ENCODE assay signal across 32 cellular contexts in the genomic region with DNA sequence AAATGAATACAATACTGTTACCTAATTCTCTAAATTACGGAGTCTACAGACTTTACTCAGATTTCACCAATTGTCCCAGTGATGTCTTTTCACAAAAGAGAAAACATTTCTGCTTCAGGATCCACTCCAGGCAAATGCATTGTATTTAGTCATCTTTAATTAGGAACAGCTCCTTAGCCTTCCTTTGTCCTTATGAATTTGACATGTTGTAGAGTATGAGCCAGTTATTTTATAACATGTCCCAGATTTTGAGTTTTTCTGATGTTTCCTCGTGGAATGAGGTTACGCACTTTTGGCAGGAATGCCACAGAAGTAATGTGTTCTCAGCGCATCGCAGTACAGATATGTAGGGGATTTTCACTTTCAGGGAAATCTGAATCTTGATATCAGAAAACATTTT. TPM values are rescaled to one million over a fixed set of nuclear protein-coding genes. Genes with fewer than 3 reads are reported as not detected.
DNase-seq lines count a peak whose midpoint lies in the region; ATAC-seq and TF ChIP-seq lines count a peak whose summit lies in the region.
"Had no signal": no experiment of that assay in that cellular context is flagged by ENCODE, and none has a peak within 500 bp of the region (broad histone marks: within the 10 kb centered on the region; RNA-seq: fewer than 3 reads in every experiment).

No MANE protein-coding gene starts in this region.

- H3K4me3 Mint-ChIP-seq in WTC11 (no peak overlapping the region), neural progenitor cell (no peak overlapping the region)
- H3K4me3 Mint-ChIP-seq: activated CD4-positive, alpha-beta T cell treated with anti-CD3 and anti-CD28 coated beads, Interleukin-2, amount 10 ng/mL, durations not matched to agents 24 days and 14 days; activated T-cell treated with anti-CD3 and anti-CD28 coated beads, Interleukin-2, amount 50 U/mL, for 4 hours; immature natural killer cell; memory B cell; stimulated activated effector memory CD8-positive, alpha-beta T cell treated with anti-CD3 and anti-CD28 coated beads, Interleukin-12 subunit alpha, Interleukin-12 subunit beta, amount 100 ng/mL, for 72 hours had no signal

- H3K9me3 ChIP-seq in GM23248 (ENCODE audit: low read depth) (no peaks in the 10 kb centered on the region), prostate gland (no peaks in the 10 kb centered on the region), neural progenitor cell (ENCODE audit: low read depth) (no peaks in the 10 kb centered on the region)
- H3K9me3 ChIP-seq: A549, neutrophil had no signal

- H3K27me3 ChIP-seq in GM23248 (replicated peaks; ENCODE audit: insufficient read depth) (no peaks in the 10 kb centered on the region), prostate gland (replicated peaks; ENCODE audit: insufficient read depth) (no peaks in the 10 kb centered on the region), neural progenitor cell (no peaks in the 10 kb centered on the region)
- H3K27me3 ChIP-seq: brain microvascular endothelial cell had no signal

- peaks cover 47% of the 10 kb centered on the region for H3K4me1 Mint-ChIP-seq in WTC11
- peaks cover 10% of the 10 kb centered on the region for H3K4me1 Mint-ChIP-seq in neural progenitor cell
- H3K4me1 Mint-ChIP-seq: immature natural killer cell, memory B cell had no signal

- H3K27ac ChIP-seq in GM23248 = peak overlapping the region; percentile 74
- H3K27ac ChIP-seq in prostate gland = no peak overlapping the region
- H3K27ac ChIP-seq in neural progenitor cell = no peak overlapping the region
- H3K27ac ChIP-seq: A549, brain microvascular endothelial cell, HL-60, neutrophil, WERI-Rb-1 had no signal

- in situ Hi-C loops in GM23248 (cut with MboI) = no loop called here

- H3F3A ChIP-seq in GM23248 (ENCODE audit: insufficient read depth) = peaks cover 23% of the 10 kb centered on the region
- peaks cover 5% of the 10 kb centered on the region for H3F3A ChIP-seq in neural progenitor cell (ENCODE audit: low read depth)

- H3K36me3 Mint-ChIP-seq in WTC11 (peaks cover 6% of the 10 kb centered on the region), neural progenitor cell (peaks cover 12% of the 10 kb centered on the region)

- POLR2A ChIA-PET in WTC11 (lab: Charles Lee) = interaction anchor here (0.7 kb wide), 1 partner anchor 159 kb away, joined by 4 read pairs; no protein-coding TSS in a partner anchor

- DNase-seq in AG09309 (ENCODE audit: low read depth) (peak; percentile 43), GM23248 (peak; percentile 74), WTC11 (ENCODE audit: low spot score) (no peak), fibroblast of the conjunctiva (ENCODE audit: low read depth) (peak; percentile 41), DMS 273 treated with DMSO at 0.1 percent for 48 hours (lab: John Stamatoyannopoulos, UW) (no peak), prostate gland (ENCODE audit: low spot score) (no peak), amniotic stem cell (lab: John Stamatoyannopoulos, UW) (no peak), neural progenitor cell (ENCODE audit: low spot score) (no peak)
- DNase-seq: activated CD4-positive, alpha-beta T cell treated with anti-CD3 and anti-CD28 coated beads, Interleukin-2, amount 10 ng/mL, durations not matched to agents 24 days and 14 days; activated T-cell treated with anti-CD3 and anti-CD28 coated beads, Interleukin-2, amount 50 U/mL, for 4 hours; brain microvascular endothelial cell; H7; hypothalamus; immature natural killer cell; MV-4-11; NCI-H1694; NCI-H524 treated with DMSO at 0.1 percent for 48 hours; NK-92 treated with Interleukin-12 subunit alpha and Interleukin-12 subunit beta, amount 100 ng/mL, for 24 hours; PC-3; stimulated activated CD4-positive, alpha-beta T cell treated with anti-CD3 and anti-CD28 coated beads, Interleukin-4, amount 100 ng/mL, for 24 hours; SW 1271; T1000; trophoblast cell; WERI-Rb-1 had no signal

- H3K9me3 Mint-ChIP-seq in WTC11 (no peaks in the 10 kb centered on the region), neural progenitor cell (no peaks in the 10 kb centered on the region)
- H3K9me3 Mint-ChIP-seq: activated CD4-positive, alpha-beta T cell treated with anti-CD3 and anti-CD28 coated beads, Interleukin-2, amount 10 ng/mL, durations not matched to agents 24 days and 14 days; activated T-cell treated with anti-CD3 and anti-CD28 coated beads, Interleukin-2, amount 50 U/mL, for 4 hours; immature natural killer cell; memory B cell; stimulated activated effector memory CD8-positive, alpha-beta T cell treated with anti-CD3 and anti-CD28 coated beads, Interleukin-12 subunit alpha, Interleukin-12 subunit beta, amount 100 ng/mL, for 72 hours had no signal

- H3K36me3 ChIP-seq in GM23248 (ENCODE audit: low read depth) (peaks cover 5% of the 10 kb centered on the region; the same call in 1 of the 2 replicates), prostate gland (no peaks in the 10 kb centered on the region), neural progenitor cell (no peaks in the 10 kb centered on the region)
- H3K36me3 ChIP-seq: brain microvascular endothelial cell, neutrophil had no signal

- TF ChIP-seq CTCF in AG09309 (IDR thresholded peaks at IDR 0.05; ENCODE audit: control insufficient read depth, insufficient read depth, low read depth, low read length, missing control alignments) (no peak), WTC11 (IDR thresholded peaks at IDR 0.05) (no peak), prostate gland (IDR thresholded peaks at IDR 0.05) (no peak), neural progenitor cell (IDR thresholded peaks at IDR 0.05) (no peak)

- 4% methylated on average over 5 of the region's 5 CpGs for WGBS in GM23248 (ENCODE audit: low coverage in 1 of 2, low lambda C conversion rate in 2 of 2, missing lambda C conversion rate in 2 of 2), 2 experiments
- 72% methylated on average over 5 of the region's 5 CpGs for WGBS in prostate gland

- H3K4me3 ChIP-seq in AG09309 (ENCODE audit: control insufficient read depth, low read depth, low read length) = no peak overlapping the region
- H3K4me3 ChIP-seq in GM23248 = peak overlapping the region; percentile 48
- no peak overlapping the region for H3K4me3 ChIP-seq in prostate gland
- H3K4me3 ChIP-seq in neural progenitor cell = no peak overlapping the region
- H3K4me3 ChIP-seq: A549 had no signal

- intact Hi-C loops in prostate gland (cut with DNase I) = no loop called here

- CTCF ChIA-PET in WTC11 (lab: Charles Lee) = interaction anchor here (1.0 kb wide), 1 partner anchor 106 kb away, joined by 3 read pairs; no protein-coding TSS in a partner anchor

- ATAC-seq in WTC11 = no peak
- ATAC-seq: A549; activated T-cell treated with anti-CD3 and anti-CD28 coated beads, Interleukin-2, amount 50 U/mL, for 4 hours; left lobe of liver; PC-3; sciatic nerve; stimulated activated effector memory CD8-positive, alpha-beta T cell treated with anti-CD3 and anti-CD28 coated beads, Interleukin-12 subunit alpha, Interleukin-12 subunit beta, amount 100 ng/mL, for 72 hours had no signal

- H4K20me1 ChIP-seq in GM23248 (ENCODE audit: insufficient read depth) (no peaks in the 10 kb centered on the region), neural progenitor cell (ENCODE audit: low read depth) (no peaks in the 10 kb centered on the region)

- H3K27me3 Mint-ChIP-seq in WTC11 (ENCODE audit: low read depth) (no peaks in the 10 kb centered on the region), neural progenitor cell (ENCODE audit: insufficient read depth, low read depth) (no peaks in the 10 kb centered on the region)
- H3K27me3 Mint-ChIP-seq: activated CD4-positive, alpha-beta T cell treated with anti-CD3 and anti-CD28 coated beads, Interleukin-2, amount 10 ng/mL, durations not matched to agents 24 days and 14 days; memory B cell; progenitor cell of endocrine pancreas had no signal

- H3K9ac ChIP-seq in GM23248 (peak overlapping the region; percentile 58), neural progenitor cell (no peak overlapping the region)

- H3K27ac Mint-ChIP-seq in WTC11 (peak overlapping the region; percentile 73; the same call in 1 of the 2 replicates), neural progenitor cell (no peak overlapping the region)
- H3K27ac Mint-ChIP-seq: activated CD4-positive, alpha-beta T cell treated with anti-CD3 and anti-CD28 coated beads, Interleukin-2, amount 10 ng/mL, durations not matched to agents 24 days and 14 days; immature natural killer cell; memory B cell; progenitor cell of endocrine pancreas; stimulated activated effector memory CD8-positive, alpha-beta T cell treated with anti-CD3 and anti-CD28 coated beads, Interleukin-12 subunit alpha, Interleukin-12 subunit beta, amount 100 ng/mL, for 72 hours had no signal

- H3K4me2 ChIP-seq in GM23248 (ENCODE audit: unreplicated experiment) (peak overlapping the region; percentile 79), neural progenitor cell (no peak overlapping the region)
- H3K4me2 ChIP-seq: A549 had no signal

- no peaks in the 10 kb centered on the region for H3K9me2 ChIP-seq in GM23248 (ENCODE audit: insufficient read depth)

- H2AFZ ChIP-seq in GM23248 = no peak overlapping the region
- H2AFZ ChIP-seq in neural progenitor cell (replicated peaks) = no peak overlapping the region

- peaks cover 26% of the 10 kb centered on the region for H3K79me2 ChIP-seq in GM23248 (ENCODE audit: insufficient read depth)
- H3K79me2 ChIP-seq in neural progenitor cell (ENCODE audit: low read depth) = peaks cover 6% of the 10 kb centered on the region

- no peak for TF ChIP-seq POLR2A in prostate gland (IDR thresholded peaks at IDR 0.05)

- H3K4me1 ChIP-seq in GM23248 (ENCODE audit: insufficient read depth) (peaks cover 18% of the 10 kb centered on the region), prostate gland (replicated peaks) (no peaks in the 10 kb centered on the region), neural progenitor cell (peaks cover 15% of the 10 kb centered on the region)

TF ChIP-seq in WTC11, 78 proteins besides CTCF, POLR2A, EP300 and RAD21:
- TF ChIP-seq NR2C2 (CRISPR knock-in tag; IDR thresholded peaks at IDR 0.05) = no peak
- TF ChIP-seq TCF7 (CRISPR knock-in tag; IDR thresholded peaks at IDR 0.05; ENCODE audit: low read depth) = no peak

RNA-seq across cellular contexts. Expression of a gene that starts 10.5 kb away (rescaled TPM):
- 10.4 and 13.2 TPM in 2 replicates for total RNA-seq in GM23248 (2014; rRNA removed; shearing (Covaris generic))
- polyA plus RNA-seq in GM23248 (2016; fragmentation: Nextera tagmentation; extraction: Ambion mirVana) = 15.7 and 17.2 TPM in 2 replicates
- total RNA-seq in WTC11 (2021) = 9.8 to 11.0 TPM (median 10.1 TPM) in 3 replicates
- 10 to 100 TPM; 13.5 to 24.3 TPM for total RNA-seq in prostate gland
- total RNA-seq in neural progenitor cell (ENCODE audit: low replicate concordance) = 11.3 and 12.3 TPM in 2 replicates

RNA-seq across cellular contexts. Expression of a gene that starts 42.3 kb away (rescaled TPM):
- 7.3 and 9.3 TPM in 2 replicates for total RNA-seq in GM23248 (2014; rRNA removed; shearing (Covaris generic))
- 2.1 and 2.8 TPM in 2 replicates for polyA plus RNA-seq in GM23248 (2016; fragmentation: Nextera tagmentation; extraction: Ambion mirVana)
- total RNA-seq in WTC11 (2021) = 6.3 to 7.5 TPM (median 7.4 TPM) in 3 replicates
- 1 to 10 TPM; 2.9 to 5.5 TPM for total RNA-seq in prostate gland
- 14.6 and 18.0 TPM in 2 replicates for total RNA-seq in neural progenitor cell (ENCODE audit: low replicate concordance)

Comparison
In these comparisons a context has a peak if more than half of its experiments do, and no peak if none do; other contexts are left out.
1. DNase-seq: peak in AG09309 (single experiment), GM23248 (single experiment) and fibroblast of the conjunctiva (single experiment); none in WTC11 (single experiment), DMS 273 treated with DMSO at 0.1 percent for 48 hours (single experiment), prostate gland (single experiment), amniotic stem cell (single experiment) and neural progenitor cell (single experiment).